In the genomic region with DNA sequence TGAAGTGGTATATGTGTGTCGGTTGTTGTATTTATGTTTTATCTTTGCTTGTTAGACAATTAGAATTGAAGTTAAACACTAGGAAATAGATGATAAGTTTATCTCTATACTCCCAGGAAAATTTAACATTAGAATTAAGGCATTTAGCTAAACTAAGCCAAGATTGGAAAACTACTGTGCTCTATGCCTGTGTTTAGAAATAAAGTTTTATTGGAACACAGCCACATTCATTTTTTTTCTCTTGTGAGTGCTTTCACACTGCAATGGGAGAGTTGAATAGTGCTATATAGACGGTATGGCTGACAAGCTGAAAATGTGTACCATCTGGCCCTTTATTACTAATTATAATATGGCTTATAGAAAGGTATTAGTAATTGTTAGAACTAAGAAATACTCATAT, we compare ENCODE assay signal across 27 cellular contexts.
"Had no signal": no experiment of that assay in that cellular context is flagged by ENCODE, and none has a peak within 500 bp of the region (broad histone marks: within the 10 kb centered on the region; RNA-seq: fewer than 3 reads in every experiment).

No MANE protein-coding gene starts in this region.

- H3K27me3 Mint-ChIP-seq: dendritic cell treated with granulocyte-macrophage colony-stimulating factor and Interleukin-4, amounts not matched to agents 40 ng/mL and 50 ng/mL, for 4 days; effector memory CD8-positive, alpha-beta T cell; naive B cell; naive thymus-derived CD8-positive, alpha-beta T cell had no signal

- H3K4me3 ChIP-seq: esophagus squamous epithelium, gastrocnemius medialis, heart right ventricle, left lung, lower lobe of right lung, mucosa of descending colon had no signal

- ATAC-seq: effector memory CD8-positive, alpha-beta T cell; esophagus mucosa; gastrocnemius medialis; heart right ventricle; left cardiac atrium; left lung; left ventricle myocardium superior; lower lobe of right lung; mucosa of descending colon; naive thymus-derived CD8-positive, alpha-beta T cell had no signal

- H3K27ac ChIP-seq: epithelial cell of prostate, esophagus squamous epithelium, gastrocnemius medialis, lower lobe of right lung had no signal

- DNase-seq: cortex of kidney; effector CD8-positive, alpha-beta T cell; effector memory CD8-positive, alpha-beta T cell; endodermal cell; erythroblast; esophagus squamous epithelium; foreskin fibroblast; foreskin melanocyte; gastrocnemius medialis; glutamatergic neuron; head of caudate nucleus; heart right ventricle; hippocampal formation; left cardiac atrium; left lung; left ventricle myocardium superior; lower lobe of right lung; mesenchymal stem cell; mucosa of descending colon; naive B cell; naive thymus-derived CD8-positive, alpha-beta T cell had no signal

- H3K9me3 ChIP-seq: gastrocnemius medialis, left lung, lower lobe of right lung, mucosa of descending colon had no signal

- H3K36me3 Mint-ChIP-seq: mesothelial cell of epicardium had no signal

- H3K36me3 ChIP-seq: gastrocnemius medialis, heart right ventricle, left lung, lower lobe of right lung had no signal

- FAIRE-seq: islet of Langerhans, keratinocyte had no signal

- H3K27ac Mint-ChIP-seq: dendritic cell treated with granulocyte-macrophage colony-stimulating factor and Interleukin-4, amounts not matched to agents 40 ng/mL and 50 ng/mL, for 4 days; effector memory CD8-positive, alpha-beta T cell; endodermal cell; mesothelial cell of epicardium; naive thymus-derived CD8-positive, alpha-beta T cell had no signal

- H3K9me3 Mint-ChIP-seq: effector memory CD8-positive, alpha-beta T cell; endodermal cell; mesothelial cell of epicardium had no signal

- H3K4me1 ChIP-seq: left lung had no signal

- H3K27me3 ChIP-seq: esophagus squamous epithelium, gastrocnemius medialis, heart right ventricle, left lung had no signal

- H3K4me3 Mint-ChIP-seq: dendritic cell treated with granulocyte-macrophage colony-stimulating factor and Interleukin-4, amounts not matched to agents 40 ng/mL and 50 ng/mL, for 4 days; effector memory CD8-positive, alpha-beta T cell; endodermal cell; mesothelial cell of epicardium; naive B cell; naive thymus-derived CD8-positive, alpha-beta T cell had no signal

- H3K4me1 Mint-ChIP-seq: naive B cell; naive thymus-derived CD8-positive, alpha-beta T cell had no signal
